In genomic region chr20:53403029-53403428, GRCh38 we compare ENCODE assay signal across 17 cellular contexts.
DNase-seq lines count a peak whose midpoint lies in the region; ATAC-seq and TF ChIP-seq lines count a peak whose summit lies in the region.
"Had no signal": no experiment of that assay in that cellular context is flagged by ENCODE, and none has a peak within 500 bp of the region (broad histone marks: within the 10 kb centered on the region; RNA-seq: fewer than 3 reads in every experiment).

No MANE protein-coding gene starts in this region.

- H3K27ac ChIP-seq in CD8-positive, alpha-beta T cell (ENCODE audit: low read depth, low read length): no peak overlapping the region
- peak overlapping the region; percentile 26 for H3K27ac ChIP-seq in naive thymus-derived CD4-positive, alpha-beta T cell (ENCODE audit: low read depth, low read length)

- H3K36me3 Mint-ChIP-seq in activated naive CD8-positive, alpha-beta T cell: no peaks in the 10 kb centered on the region
- no peaks in the 10 kb centered on the region for H3K36me3 Mint-ChIP-seq in activated naive CD8-positive, alpha-beta T cell treated with anti-CD3 and anti-CD28 coated beads, Interleukin-2, amount 50 U/mL, for 24 hours (ENCODE audit: low read depth)
- H3K36me3 Mint-ChIP-seq in CD8-positive, alpha-beta T cell: no peaks in the 10 kb centered on the region
- H3K36me3 Mint-ChIP-seq in T-helper 17 cell (ENCODE audit: low read depth): no peaks in the 10 kb centered on the region
- peaks cover 6 to 16% (median 10%) of the 10 kb centered on the region in 5 donors for H3K36me3 Mint-ChIP-seq in naive thymus-derived CD4-positive, alpha-beta T cell

- H3K4me3 Mint-ChIP-seq in activated naive CD8-positive, alpha-beta T cell: no peak overlapping the region
- H3K4me3 Mint-ChIP-seq in activated naive CD8-positive, alpha-beta T cell treated with anti-CD3 and anti-CD28 coated beads, Interleukin-2, amount 50 U/mL, for 24 hours: no peak overlapping the region
- no peak overlapping the region for H3K4me3 Mint-ChIP-seq in CD8-positive, alpha-beta T cell
- no peak overlapping the region for H3K4me3 Mint-ChIP-seq in T-helper 17 cell
- peak overlapping the region in 3 of 10 donors; percentile 67 to 72 (median 68) for H3K4me3 Mint-ChIP-seq in naive thymus-derived CD4-positive, alpha-beta T cell

- H3K9me3 Mint-ChIP-seq in activated naive CD8-positive, alpha-beta T cell (ENCODE audit: low read depth): no peaks in the 10 kb centered on the region
- no peaks in the 10 kb centered on the region for H3K9me3 Mint-ChIP-seq in activated naive CD8-positive, alpha-beta T cell treated with anti-CD3 and anti-CD28 coated beads, Interleukin-2, amount 50 U/mL, for 24 hours
- no peaks in the 10 kb centered on the region for H3K9me3 Mint-ChIP-seq in CD8-positive, alpha-beta T cell
- peaks cover 0 to 10% (median 4%) of the 10 kb centered on the region in 11 donors for H3K9me3 Mint-ChIP-seq in naive thymus-derived CD4-positive, alpha-beta T cell

- no peak for DNase-seq in activated naive CD8-positive, alpha-beta T cell treated with anti-CD3 and anti-CD28 coated beads, Interleukin-2, amount 50 U/mL, for 24 hours
- DNase-seq in CD8-positive, alpha-beta T cell: no peak
- DNase-seq in T-helper 17 cell: no peak
- DNase-seq in naive thymus-derived CD4-positive, alpha-beta T cell: no peak
- DNase-seq: C1 segment of cervical spinal cord, DMS 273 treated with DMSO at 0.1 percent for 48 hours, DMS79, EL, GDM1, GOT3, H7, HCEC 1CT had no signal

- no peak overlapping the region for H3K4me3 ChIP-seq in CD8-positive, alpha-beta T cell (ENCODE audit: low read depth, low read length)
- H3K4me3 ChIP-seq in naive thymus-derived CD4-positive, alpha-beta T cell (ENCODE audit: low read length): no peak overlapping the region
- H3K4me3 ChIP-seq: GM12878 had no signal

- CTCF ChIA-PET in CD8-positive, alpha-beta T cell (lab: Charles Lee): no interaction called here
- CTCF ChIA-PET in naive thymus-derived CD4-positive, alpha-beta T cell (lab: Charles Lee): no interaction called here

- no peak for TF ChIP-seq CTCF in CD8-positive, alpha-beta T cell (IDR thresholded peaks at IDR 0.05)

- POLR2A ChIA-PET in CD8-positive, alpha-beta T cell (lab: Charles Lee): no interaction called here
- POLR2A ChIA-PET in naive thymus-derived CD4-positive, alpha-beta T cell (lab: Charles Lee): interaction anchor here (0.7 kb wide), 1 partner anchor 9 kb away, joined by 3 read pairs; no protein-coding TSS in a partner anchor

- intact Hi-C loops in CD8-positive, alpha-beta T cell (cut with DNase I, micrococcal nuclease): no loop called here
- intact Hi-C loops in naive thymus-derived CD4-positive, alpha-beta T cell (cut with micrococcal nuclease): no loop called here

- no peaks in the 10 kb centered on the region for H3K9me3 ChIP-seq in CD8-positive, alpha-beta T cell (ENCODE audit: low read length)
- no peaks in the 10 kb centered on the region for H3K9me3 ChIP-seq in T-helper 17 cell (ENCODE audit: control insufficient read depth, low read length, poor library complexity, severe bottlenecking)
- H3K9me3 ChIP-seq in naive thymus-derived CD4-positive, alpha-beta T cell (ENCODE audit: control insufficient read depth in 2 of 3, low read length in 3 of 3): no peaks in the 10 kb centered on the region

- no peaks in the 10 kb centered on the region for H3K27me3 Mint-ChIP-seq in activated naive CD8-positive, alpha-beta T cell
- H3K27me3 Mint-ChIP-seq in activated naive CD8-positive, alpha-beta T cell treated with anti-CD3 and anti-CD28 coated beads, Interleukin-2, amount 50 U/mL, for 24 hours: no peaks in the 10 kb centered on the region
- H3K27me3 Mint-ChIP-seq in CD8-positive, alpha-beta T cell (ENCODE audit: low read depth): no peaks in the 10 kb centered on the region
- H3K27me3 Mint-ChIP-seq in T-helper 17 cell: no peaks in the 10 kb centered on the region
- H3K27me3 Mint-ChIP-seq in naive thymus-derived CD4-positive, alpha-beta T cell: no peaks in the 10 kb centered on the region

- H3K4me1 Mint-ChIP-seq in activated naive CD8-positive, alpha-beta T cell (ENCODE audit: low read depth): peaks cover 62% of the 10 kb centered on the region
- H3K4me1 Mint-ChIP-seq in activated naive CD8-positive, alpha-beta T cell treated with anti-CD3 and anti-CD28 coated beads, Interleukin-2, amount 50 U/mL, for 24 hours: peaks cover 14% of the 10 kb centered on the region
- peaks cover 54% of the 10 kb centered on the region for H3K4me1 Mint-ChIP-seq in CD8-positive, alpha-beta T cell (ENCODE audit: low read depth)
- H3K4me1 Mint-ChIP-seq in T-helper 17 cell: peaks cover 14% of the 10 kb centered on the region
- H3K4me1 Mint-ChIP-seq in naive thymus-derived CD4-positive, alpha-beta T cell: peaks cover 9 to 75% (median 58%) of the 10 kb centered on the region in 7 donors

- no peaks in the 10 kb centered on the region for H3K27me3 ChIP-seq in CD8-positive, alpha-beta T cell (ENCODE audit: insufficient read depth, low read length)
- H3K27me3 ChIP-seq in naive thymus-derived CD4-positive, alpha-beta T cell (ENCODE audit: control insufficient read depth in 2 of 2, insufficient read depth in 2 of 2, low read length in 2 of 2): no peaks in the 10 kb centered on the region

- no peaks in the 10 kb centered on the region for H3K36me3 ChIP-seq in CD8-positive, alpha-beta T cell (ENCODE audit: insufficient read depth, low read length)
- no peaks in the 10 kb centered on the region for H3K36me3 ChIP-seq in naive thymus-derived CD4-positive, alpha-beta T cell (ENCODE audit: control insufficient read depth in 2 of 3, insufficient read depth in 3 of 3, low read length in 3 of 3)

- no peak for ATAC-seq in activated naive CD8-positive, alpha-beta T cell treated with anti-CD3 and anti-CD28 coated beads, Interleukin-2, amount 50 U/mL, for 24 hours
- ATAC-seq in CD8-positive, alpha-beta T cell: no peak
- no peak for ATAC-seq in T-helper 17 cell
- no peak for ATAC-seq in naive thymus-derived CD4-positive, alpha-beta T cell
- no peak for ATAC-seq in HG02642 (IDR thresholded peaks at IDR 0.05; ENCODE audit: poor library complexity, unreplicated experiment)
- ATAC-seq in GM18861 (IDR thresholded peaks at IDR 0.05; ENCODE audit: unreplicated experiment): no peak
- no peak for ATAC-seq in HG02763 (IDR thresholded peaks at IDR 0.05; ENCODE audit: unreplicated experiment)
- ATAC-seq: GM12878 had no signal

- H3K27ac Mint-ChIP-seq in activated naive CD8-positive, alpha-beta T cell: peak overlapping the region; percentile 1
- H3K27ac Mint-ChIP-seq in activated naive CD8-positive, alpha-beta T cell treated with anti-CD3 and anti-CD28 coated beads, Interleukin-2, amount 50 U/mL, for 24 hours: no peak overlapping the region
- peak overlapping the region; percentile 76 for H3K27ac Mint-ChIP-seq in CD8-positive, alpha-beta T cell
- peak overlapping the region; percentile 56 for H3K27ac Mint-ChIP-seq in T-helper 17 cell
- peak overlapping the region in 4 of 9 donors; percentile 4 to 90 (median 66) for H3K27ac Mint-ChIP-seq in naive thymus-derived CD4-positive, alpha-beta T cell

- H3K4me1 ChIP-seq in CD8-positive, alpha-beta T cell (ENCODE audit: insufficient read depth, low read length): peaks cover 35% of the 10 kb centered on the region
- H3K4me1 ChIP-seq in naive thymus-derived CD4-positive, alpha-beta T cell (ENCODE audit: control insufficient read depth in 2 of 2, insufficient read depth in 2 of 2, low read length in 2 of 2): peaks cover 0 to 11% of the 10 kb centered on the region in 2 donors
